ENCODE assay signal across 16 cellular contexts in genomic region chr14:57254884-57255283, GRCh38. TPM values are rescaled to one million over a fixed set of nuclear protein-coding genes. Genes with fewer than 3 reads are reported as not detected.
DNase-seq lines count a peak whose midpoint lies in the region; ATAC-seq and TF ChIP-seq lines count a peak whose summit lies in the region.
"Had no signal": no experiment of that assay in that cellular context is flagged by ENCODE, and none has a peak within 500 bp of the region (broad histone marks: within the 10 kb centered on the region; RNA-seq: fewer than 3 reads in every experiment).

No MANE protein-coding gene starts in this region.

- H3K9me2 ChIP-seq in SK-N-SH = no peaks in the 10 kb centered on the region

- no peak for TF ChIP-seq POLR2A in erythroblast (IDR thresholded peaks at IDR 0.05; ENCODE audit: low read length)

- H3K36me3 Mint-ChIP-seq in stimulated activated memory B cell treated with anti-CD40 and anti-IgM and Interleukin-4, amounts not matched to agents 10 μg/mL and 1 μg/mL and 100 μg/mL, for 72 hours = peaks cover 46% of the 10 kb centered on the region
- H3K36me3 Mint-ChIP-seq in activated T-cell treated with anti-CD3 and anti-CD28 coated beads, Interleukin-2, amount 50 U/mL, for 72 hours (ENCODE audit: insufficient read depth in 2 of 2) = peaks cover 8 to 18% of the 10 kb centered on the region in 2 donors

- no peak overlapping the region for H3K27ac ChIP-seq in SK-N-SH (ENCODE audit: low read depth in 2 of 2, low read length in 1 of 2)
- H3K27ac ChIP-seq in caudate nucleus (ENCODE audit: low read depth, low read length) = no peak overlapping the region
- H3K27ac ChIP-seq: upper lobe of right lung had no signal

- H3K4me3 Mint-ChIP-seq in stimulated activated memory B cell treated with anti-CD40 and anti-IgM and Interleukin-4, amounts not matched to agents 10 μg/mL and 1 μg/mL and 100 μg/mL, for 72 hours = no peak overlapping the region
- H3K4me3 Mint-ChIP-seq in activated T-cell treated with anti-CD3 and anti-CD28 coated beads, Interleukin-2, amount 50 U/mL, for 72 hours = no peak overlapping the region
- H3K4me3 Mint-ChIP-seq: stimulated activated naive CD8-positive, alpha-beta T cell treated with anti-CD3 and anti-CD28 coated beads, Interleukin-15, Interleukin-2, amounts not matched to agents 100 ng/mL and 50 ng/mL, for 24 hours had no signal

- H3K36me3 ChIP-seq in SK-N-SH (replicated peaks in 1 of 2; ENCODE audit: control insufficient read depth in 1 of 2, insufficient read depth in 2 of 2, low read length in 1 of 2) = peaks cover 0 to 4% of the 10 kb centered on the region in 2 experiments
- H3K36me3 ChIP-seq: upper lobe of right lung had no signal

- H3K4me1 Mint-ChIP-seq in stimulated activated memory B cell treated with anti-CD40 and anti-IgM and Interleukin-4, amounts not matched to agents 10 μg/mL and 1 μg/mL and 100 μg/mL, for 72 hours = peaks cover 71% of the 10 kb centered on the region
- peaks cover 7% of the 10 kb centered on the region for H3K4me1 Mint-ChIP-seq in activated T-cell treated with anti-CD3 and anti-CD28 coated beads, Interleukin-2, amount 50 U/mL, for 72 hours (ENCODE audit: low read depth)

- peak; percentile 43 for ATAC-seq in GM18870 (IDR thresholded peaks at IDR 0.05; ENCODE audit: unreplicated experiment)
- ATAC-seq in HG02588 (IDR thresholded peaks at IDR 0.05; ENCODE audit: unreplicated experiment) = peak; percentile 75
- peak; percentile 56 for ATAC-seq in HG03354 (IDR thresholded peaks at IDR 0.05; ENCODE audit: poor library complexity, severe bottlenecking, unreplicated experiment)
- ATAC-seq in stimulated activated memory B cell treated with anti-CD40 and anti-IgM and Interleukin-4, amounts not matched to agents 10 μg/mL and 1 μg/mL and 100 μg/mL, for 72 hours = peak; percentile 62
- ATAC-seq in activated T-cell treated with anti-CD3 and anti-CD28 coated beads, Interleukin-2, amount 50 U/mL, for 72 hours (replicated peaks in 1 of 2) = no peak
- ATAC-seq: activated CD4-positive, CD25-positive, alpha-beta regulatory T cell treated with anti-CD3 and anti-CD28 coated beads, Interleukin-2, amount 50 U/mL, for 24 hours; upper lobe of right lung had no signal

- H3K4me3 ChIP-seq in SK-N-SH (ENCODE audit: low read depth in 2 of 2, low read length in 1 of 2) = no peak overlapping the region
- H3K4me3 ChIP-seq: upper lobe of right lung had no signal

- no peak for TF ChIP-seq EP300 in SK-N-SH (IDR thresholded peaks at IDR 0.05; ENCODE audit: borderline replicate concordance in 1 of 2, low read depth in 1 of 2, low read length in 1 of 2)

- no peak for TF ChIP-seq RAD21 in SK-N-SH (IDR thresholded peaks at IDR 0.05; ENCODE audit: low read length)

- no peak for TF ChIP-seq CTCF in SK-N-SH (IDR thresholded peaks at IDR 0.05)

- no peaks in the 10 kb centered on the region for H3K9me3 ChIP-seq in SK-N-SH
- H3K9me3 ChIP-seq: upper lobe of right lung had no signal

- H2AFZ ChIP-seq in SK-N-SH (ENCODE audit: low read depth) = no peak overlapping the region

- POLR2A ChIA-PET in SK-N-SH (lab: Yijun Ruan, JAX) = no interaction called here

- no peak for DNase-seq in erythroblast (lab: John Stamatoyannopoulos, UW)
- DNase-seq in SK-N-SH = no peak
- no peak for DNase-seq in activated T-cell treated with anti-CD3 and anti-CD28 coated beads, Interleukin-2, amount 50 U/mL, for 72 hours
- DNase-seq in caudate nucleus (lab: John Stamatoyannopoulos, UW) = no peak
- DNase-seq: activated gamma-delta T cell, hypothalamus, midbrain, NCI-H1105 treated with DMSO at 0.1 percent for 48 hours, SHP77, upper lobe of right lung had no signal

- no peaks in the 10 kb centered on the region for H3K27me3 Mint-ChIP-seq in stimulated activated memory B cell treated with anti-CD40 and anti-IgM and Interleukin-4, amounts not matched to agents 10 μg/mL and 1 μg/mL and 100 μg/mL, for 72 hours
- H3K27me3 Mint-ChIP-seq in activated T-cell treated with anti-CD3 and anti-CD28 coated beads, Interleukin-2, amount 50 U/mL, for 72 hours (ENCODE audit: low read depth) = no peaks in the 10 kb centered on the region
- H3K27me3 Mint-ChIP-seq: stimulated activated naive CD8-positive, alpha-beta T cell treated with anti-CD3 and anti-CD28 coated beads, Interleukin-15, Interleukin-2, amounts not matched to agents 100 ng/mL and 50 ng/mL, for 24 hours had no signal

- H3K9me3 Mint-ChIP-seq in stimulated activated memory B cell treated with anti-CD40 and anti-IgM and Interleukin-4, amounts not matched to agents 10 μg/mL and 1 μg/mL and 100 μg/mL, for 72 hours = peaks cover 7% of the 10 kb centered on the region
- H3K9me3 Mint-ChIP-seq in activated T-cell treated with anti-CD3 and anti-CD28 coated beads, Interleukin-2, amount 50 U/mL, for 72 hours = no peaks in the 10 kb centered on the region

- H3K27ac Mint-ChIP-seq in stimulated activated memory B cell treated with anti-CD40 and anti-IgM and Interleukin-4, amounts not matched to agents 10 μg/mL and 1 μg/mL and 100 μg/mL, for 72 hours = peak overlapping the region; percentile 16
- no peak overlapping the region for H3K27ac Mint-ChIP-seq in activated T-cell treated with anti-CD3 and anti-CD28 coated beads, Interleukin-2, amount 50 U/mL, for 72 hours
- H3K27ac Mint-ChIP-seq: stimulated activated naive CD8-positive, alpha-beta T cell treated with anti-CD3 and anti-CD28 coated beads, Interleukin-15, Interleukin-2, amounts not matched to agents 100 ng/mL and 50 ng/mL, for 24 hours had no signal

- no peak overlapping the region for H3K9ac ChIP-seq in SK-N-SH

- H3K79me2 ChIP-seq in SK-N-SH (ENCODE audit: insufficient read depth) = peaks cover 100% of the 10 kb centered on the region

- peaks cover 51% of the 10 kb centered on the region for H4K20me1 ChIP-seq in SK-N-SH (ENCODE audit: insufficient read depth)

- no peaks in the 10 kb centered on the region for H3K27me3 ChIP-seq in SK-N-SH (ENCODE audit: insufficient read depth)
- H3K27me3 ChIP-seq: upper lobe of right lung had no signal

- no peaks in the 10 kb centered on the region for H3F3A ChIP-seq in SK-N-SH (replicated peaks; ENCODE audit: insufficient read depth)

- H3K4me1 ChIP-seq in SK-N-SH (ENCODE audit: control insufficient read depth in 1 of 2, insufficient read depth in 2 of 2, low read depth in 1 of 2, low read length in 1 of 2) = no peaks in the 10 kb centered on the region; a peak in 1 of 4 replicates

- CTCF ChIA-PET in SK-N-SH (lab: Yijun Ruan, JAX) = interaction anchor here (0.7 kb wide), 1 partner anchor 1516 kb away, joined by 3 read pairs; no protein-coding TSS in a partner anchor

- no peak overlapping the region for H3K4me2 ChIP-seq in SK-N-SH

TF ChIP-seq in SK-N-SH, 30 proteins besides CTCF, POLR2A, EP300 and RAD21:
- no peak for TF ChIP-seq TEAD4 (IDR thresholded peaks at IDR 0.05; ENCODE audit: borderline replicate concordance, insufficient read depth)
- no peak for TF ChIP-seq GABPA (IDR thresholded peaks at IDR 0.05; ENCODE audit: low read depth)
- TF ChIP-seq RCOR1 (IDR thresholded peaks at IDR 0.05; ENCODE audit: low read length) = no peak
- no peak for TF ChIP-seq ELF1 (IDR thresholded peaks at IDR 0.05)

RNA-seq across cellular contexts. Expression of gene EXOC5, which starts 13.8 kb away (rescaled TPM):
- polyA plus RNA-seq in SK-N-SH (2012; rRNA removed) = 10.5 and 14.2 TPM in 2 replicates
- polyA plus RNA-seq in SK-N-SH (2012; cell fraction: cytosol; rRNA removed) = 18.4 and 21.8 TPM in 2 replicates
- 9.3 and 13.2 TPM in 2 replicates for polyA plus RNA-seq in SK-N-SH (2012; cell fraction: nucleus; rRNA removed)
- total RNA-seq in activated T-cell treated with anti-CD3 and anti-CD28 coated beads, Interleukin-2, amount 50 U/mL, for 72 hours = 10 to 100 TPM; 63.7 to 66.3 TPM

RNA-seq across cellular contexts. Expression of gene AP5M1, which starts 13.9 kb away (rescaled TPM):
- polyA plus RNA-seq in SK-N-SH (2012; rRNA removed) = 13.1 and 20.4 TPM in 2 replicates
- 21.9 and 24.4 TPM in 2 replicates for polyA plus RNA-seq in SK-N-SH (2012; cell fraction: cytosol; rRNA removed)
- polyA plus RNA-seq in SK-N-SH (2012; cell fraction: nucleus; rRNA removed) = 10.7 and 15.4 TPM in 2 replicates
- 10 to 100 TPM; 37.5 to 44.9 TPM for total RNA-seq in activated T-cell treated with anti-CD3 and anti-CD28 coated beads, Interleukin-2, amount 50 U/mL, for 72 hours

Comparison
In these comparisons a context has a peak if more than half of its experiments do, and no peak if none do; other contexts are left out.
1. ATAC-seq: peak in GM18870 (single experiment), HG02588 (single experiment), HG03354 (single experiment) and stimulated activated memory B cell treated with anti-CD40 and anti-IgM and Interleukin-4, amounts not matched to agents 10 μg/mL and 1 μg/mL and 100 μg/mL, for 72 hours (single experiment); none in activated T-cell treated with anti-CD3 and anti-CD28 coated beads, Interleukin-2, amount 50 U/mL, for 72 hours (0 of 2).